8 cellular contexts compared by ENCODE assay signal in the genomic region with DNA sequence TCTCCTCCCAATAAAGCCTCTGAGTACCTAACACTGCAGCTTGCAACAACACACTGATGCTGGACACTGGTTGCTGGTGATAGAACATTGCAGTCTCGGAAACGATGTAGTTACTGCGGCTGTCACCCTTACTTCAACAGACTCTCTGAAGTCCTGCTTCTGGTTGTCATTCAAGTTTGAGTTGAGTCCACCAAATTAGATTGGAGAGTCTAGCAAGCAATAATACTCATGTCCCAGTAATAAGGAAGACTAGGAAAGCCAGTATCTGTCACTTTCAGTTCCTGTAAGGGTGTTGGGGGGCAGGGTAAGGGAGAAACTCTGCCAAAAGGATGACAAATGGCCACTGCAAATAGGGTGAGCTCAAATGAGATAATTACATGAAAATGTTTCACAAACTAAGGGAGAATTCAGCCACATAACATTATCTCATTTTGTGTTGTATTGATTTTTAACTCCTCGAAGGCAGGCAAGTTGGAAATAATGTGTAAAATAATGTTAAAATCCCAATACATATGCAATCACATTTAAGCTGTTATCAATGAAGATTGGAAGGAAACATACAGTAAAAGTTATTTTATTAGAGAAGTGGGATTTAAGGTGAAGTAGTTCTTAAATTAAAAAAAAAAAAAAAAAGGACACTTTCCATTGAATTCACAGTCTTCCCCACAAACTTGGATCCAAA. TPM values are rescaled to one million over a fixed set of nuclear protein-coding genes. Genes with fewer than 3 reads are reported as not detected.
A peak's percentile ranks its signal among the peaks of the same experiment; 100 is the strongest.
DNase-seq lines count a peak whose midpoint lies in the region; ATAC-seq and TF ChIP-seq lines count a peak whose summit lies in the region.

No MANE protein-coding gene starts in this region.

- H3K4me1 ChIP-seq in HUES6 (ENCODE audit: control insufficient read depth, insufficient read depth, low read length) (peaks cover 10% of the 10 kb centered on the region; the same call in 1 of the 2 replicates), left ventricle myocardium inferior (peaks cover 26% of the 10 kb centered on the region)

- intact Hi-C loops in left ventricle myocardium inferior (cut with micrococcal nuclease) (no loop called here), sciatic nerve (cut with DNase I) (no loop called here), posterior vena cava (cut with DNase I) (no loop called here)

- no peak for TF ChIP-seq CTCF in left ventricle myocardium inferior (IDR thresholded peaks at IDR 0.05; ENCODE audit: borderline replicate concordance)

- H3K27ac ChIP-seq in HUES6 (ENCODE audit: low read depth, low read length) = no peak overlapping the region
- H3K27ac ChIP-seq in left ventricle myocardium inferior (replicated peaks) = peak overlapping the region; percentile 87

- no peaks in the 10 kb centered on the region for H3K27me3 ChIP-seq in HUES6 (ENCODE audit: control insufficient read depth, insufficient read depth, low read length)
- H3K27me3 ChIP-seq in left ventricle myocardium inferior (ENCODE audit: low read depth) = no peaks in the 10 kb centered on the region

- DNase-seq in DMS53 (lab: John Stamatoyannopoulos, UW) (peak; percentile 27), DMS53 treated with DMSO at 0.1 percent for 48 hours (lab: John Stamatoyannopoulos, UW; ENCODE audit: unreplicated experiment) (no peak), left ventricle myocardium inferior (no peak), sciatic nerve (ENCODE audit: low spot score) (no peak), NCI-H2029 (lab: John Stamatoyannopoulos, UW) (no peak), posterior vena cava (ENCODE audit: low spot score) (no peak)
- no peak for DNase-seq in activated CD4-positive, alpha-beta memory T cell treated with anti-CD3 and anti-CD28 coated beads, Interleukin-2, amount 10 ng/mL, durations not matched to agents 7 days and 5 days

- peak; percentile 43 for ATAC-seq in sciatic nerve

- POLR2A ChIA-PET in activated CD4-positive, alpha-beta memory T cell treated with anti-CD3 and anti-CD28 coated beads, Interleukin-2, amount 10 ng/mL, durations not matched to agents 7 days and 5 days (lab: Charles Lee) = interaction anchor here (0.6 to 4.7 kb wide), 6 partner anchors 9 to 63 kb away, joined by 3 to 73 read pairs (median 4); a partner anchor contains a TSS

- no peaks in the 10 kb centered on the region for H3K9me3 ChIP-seq in HUES6 (ENCODE audit: control insufficient read depth, insufficient read depth, low read depth, low read length)
- no peaks in the 10 kb centered on the region for H3K9me3 ChIP-seq in left ventricle myocardium inferior (replicated peaks)

- H3K4me3 ChIP-seq in HUES6 (ENCODE audit: low read depth, low read length) (peak overlapping the region; percentile 61), left ventricle myocardium inferior (peak overlapping the region; percentile 72)

- no peaks in the 10 kb centered on the region for H3K36me3 Mint-ChIP-seq in activated CD4-positive, alpha-beta memory T cell treated with anti-CD3 and anti-CD28 coated beads, Interleukin-2, amount 10 ng/mL, durations not matched to agents 7 days and 5 days (ENCODE audit: low read depth)

- no peaks in the 10 kb centered on the region for H3K27me3 Mint-ChIP-seq in activated CD4-positive, alpha-beta memory T cell treated with anti-CD3 and anti-CD28 coated beads, Interleukin-2, amount 10 ng/mL, durations not matched to agents 7 days and 5 days

- peak overlapping the region; percentile 90 for H3K27ac Mint-ChIP-seq in activated CD4-positive, alpha-beta memory T cell treated with anti-CD3 and anti-CD28 coated beads, Interleukin-2, amount 10 ng/mL, durations not matched to agents 7 days and 5 days

- peaks cover 48% of the 10 kb centered on the region for H3K4me1 Mint-ChIP-seq in activated CD4-positive, alpha-beta memory T cell treated with anti-CD3 and anti-CD28 coated beads, Interleukin-2, amount 10 ng/mL, durations not matched to agents 7 days and 5 days

- peak overlapping the region; percentile 75 for H3K9ac ChIP-seq in HUES6 (ENCODE audit: low read length)

- no peaks in the 10 kb centered on the region for H3K36me3 ChIP-seq in HUES6 (ENCODE audit: control insufficient read depth, insufficient read depth, low read length)
- H3K36me3 ChIP-seq in left ventricle myocardium inferior = no peaks in the 10 kb centered on the region

- H3K4me3 Mint-ChIP-seq in activated CD4-positive, alpha-beta memory T cell treated with anti-CD3 and anti-CD28 coated beads, Interleukin-2, amount 10 ng/mL, durations not matched to agents 7 days and 5 days = peak overlapping the region; percentile 85

- CTCF ChIA-PET in activated CD4-positive, alpha-beta memory T cell treated with anti-CD3 and anti-CD28 coated beads, Interleukin-2, amount 10 ng/mL, durations not matched to agents 7 days and 5 days (lab: Charles Lee) = interaction anchor here (0.6 to 1.7 kb wide), 7 partner anchors 8 to 76 kb away, joined by 3 to 7 read pairs (median 3); a partner anchor contains a TSS

- H3K9me3 Mint-ChIP-seq in activated CD4-positive, alpha-beta memory T cell treated with anti-CD3 and anti-CD28 coated beads, Interleukin-2, amount 10 ng/mL, durations not matched to agents 7 days and 5 days = no peaks in the 10 kb centered on the region

RNA-seq across cellular contexts. Expression of a gene that starts 0.8 kb away (rescaled TPM):
- total RNA-seq in activated CD4-positive, alpha-beta memory T cell treated with anti-CD3 and anti-CD28 coated beads, Interleukin-2, amount 10 ng/mL, durations not matched to agents 7 days and 5 days = 1 to 10 TPM; 7.4 to 9.4 TPM
- total RNA-seq in left ventricle myocardium inferior (10.1 TPM), sciatic nerve (22.6 TPM), posterior vena cava (10 to 100 TPM; 11.0 to 12.4 TPM)

RNA-seq across cellular contexts. Expression of a gene that starts 8.3 kb away (rescaled TPM):
- total RNA-seq in activated CD4-positive, alpha-beta memory T cell treated with anti-CD3 and anti-CD28 coated beads, Interleukin-2, amount 10 ng/mL, durations not matched to agents 7 days and 5 days = 10 to 100 TPM; 34.1 to 35.9 TPM
- 32.3 TPM for total RNA-seq in left ventricle myocardium inferior
- 21.8 TPM for total RNA-seq in sciatic nerve
- total RNA-seq in posterior vena cava = 10 to 100 TPM; 25.4 to 27.0 TPM

RNA-seq across cellular contexts. Expression of a gene that starts 50.1 kb away (rescaled TPM):
- not detected for total RNA-seq in activated CD4-positive, alpha-beta memory T cell treated with anti-CD3 and anti-CD28 coated beads, Interleukin-2, amount 10 ng/mL, durations not matched to agents 7 days and 5 days
- total RNA-seq in left ventricle myocardium inferior = not detected
- not detected for total RNA-seq in sciatic nerve
- total RNA-seq in posterior vena cava = not detected
